Comparison of ENCODE assay signal across 20 cellular contexts in genomic region chr6:104606361-104606760, GRCh38.
DNase-seq lines count a peak whose midpoint lies in the region; ATAC-seq and TF ChIP-seq lines count a peak whose summit lies in the region.
"Had no signal": no experiment of that assay in that cellular context is flagged by ENCODE, and none has a peak within 500 bp of the region (broad histone marks: within the 10 kb centered on the region; RNA-seq: fewer than 3 reads in every experiment).

No MANE protein-coding gene starts in this region.

- peaks cover 28% of the 10 kb centered on the region for H3K4me1 Mint-ChIP-seq in endodermal cell
- H3K4me1 Mint-ChIP-seq in activated CD4-positive, alpha-beta T cell treated with anti-CD3 and anti-CD28 coated beads for 36 hours: peaks cover 27% of the 10 kb centered on the region

- in situ Hi-C loops in transverse colon (cut with MboI; ENCODE audit: low pct_ligation_motif_present in 1 of 4, low pct_unique_long_range_greater_than_20kb in 1 of 4, low sequenced_read_pairs in 3 of 4): no loop called here

- H3K27ac ChIP-seq in endodermal cell (ENCODE audit: low read depth, low read length) (no peak overlapping the region), transverse colon (no peak overlapping the region)
- H3K27ac ChIP-seq: ascending aorta, SJCRH30, uterus had no signal

- H3K36me3 ChIP-seq in endodermal cell (ENCODE audit: control insufficient read depth, insufficient read depth, low read length) (no peaks in the 10 kb centered on the region), transverse colon (no peaks in the 10 kb centered on the region)
- H3K36me3 ChIP-seq: ascending aorta, SJCRH30, uterus had no signal

- H3K4me1 ChIP-seq in endodermal cell (ENCODE audit: control insufficient read depth, insufficient read depth, low read length): peaks cover 15% of the 10 kb centered on the region
- peaks cover 0 to 13% (median 2%) of the 10 kb centered on the region in 4 donors for H3K4me1 ChIP-seq in transverse colon
- H3K4me1 ChIP-seq: ascending aorta, SJCRH30, uterus had no signal

- H3K4me3 ChIP-seq in endodermal cell (ENCODE audit: low read length) (no peak overlapping the region), transverse colon (no peak overlapping the region)
- H3K4me3 ChIP-seq: ascending aorta, SJCRH30, uterus had no signal

- no peak for ATAC-seq in HG02798 (IDR thresholded peaks at IDR 0.05; ENCODE audit: poor library complexity, unreplicated experiment)
- ATAC-seq in activated CD4-positive, alpha-beta T cell treated with anti-CD3 and anti-CD28 coated beads for 36 hours: no peak
- ATAC-seq: effector memory CD8-positive, alpha-beta T cell had no signal

- H3K27me3 ChIP-seq in endodermal cell (ENCODE audit: control insufficient read depth, insufficient read depth, low read length, poor library complexity, severe bottlenecking): no peaks in the 10 kb centered on the region
- no peaks in the 10 kb centered on the region for H3K27me3 ChIP-seq in transverse colon
- H3K27me3 ChIP-seq: ascending aorta, SJCRH30, uterus had no signal

- no peak for TF ChIP-seq POLR2A in transverse colon (IDR thresholded peaks at IDR 0.05)

- H3K27ac Mint-ChIP-seq in endodermal cell: no peak overlapping the region
- no peak overlapping the region for H3K27ac Mint-ChIP-seq in activated CD4-positive, alpha-beta T cell treated with anti-CD3 and anti-CD28 coated beads for 36 hours
- H3K27ac Mint-ChIP-seq: activated CD4-positive, alpha-beta memory T cell treated with anti-CD3 and anti-CD28 coated beads, Interleukin-2, amount 10 ng/mL, durations not matched to agents 7 days and 5 days; activated T-cell treated with anti-CD3 and anti-CD28 coated beads, Interleukin-2, amount 50 U/mL, for 24 hours; effector memory CD8-positive, alpha-beta T cell had no signal

- no peaks in the 10 kb centered on the region for H3K9me3 ChIP-seq in endodermal cell (ENCODE audit: control insufficient read depth, low read length)
- no peaks in the 10 kb centered on the region for H3K9me3 ChIP-seq in transverse colon
- H3K9me3 ChIP-seq: ascending aorta, SJCRH30, uterus had no signal

- 27 to 55% methylated on average over 1 of the region's 1 CpG for WGBS in endodermal cell (ENCODE audit: insufficient coverage in 1 of 2, insufficient read length in 1 of 2), 2 experiments
- 50 to 53% methylated on average over 1 of the region's 1 CpG for WGBS in transverse colon (ENCODE audit: low coverage in 1 of 2), 2 donors

- no peak overlapping the region for H3K9ac ChIP-seq in endodermal cell (ENCODE audit: extremely low read depth, low read length, poor library complexity, severe bottlenecking)

- CTCF ChIA-PET in activated CD4-positive, alpha-beta T cell treated with anti-CD3 and anti-CD28 coated beads for 36 hours (lab: Charles Lee): no interaction called here

- POLR2A ChIA-PET in activated CD4-positive, alpha-beta T cell treated with anti-CD3 and anti-CD28 coated beads for 36 hours (lab: Charles Lee): no interaction called here

- peak; percentile 24 for DNase-seq in NCI-H82 (lab: John Stamatoyannopoulos, UW)
- DNase-seq in NCI-H82 treated with DMSO at 0.1 percent for 48 hours (lab: John Stamatoyannopoulos, UW; ENCODE audit: unreplicated experiment): no peak
- peak; percentile 18 for DNase-seq in NCI-H345 treated with DMSO at 0.1 percent for 48 hours (lab: John Stamatoyannopoulos, UW; ENCODE audit: unreplicated experiment)
- DNase-seq in endodermal cell: peak; percentile 84
- peak; percentile 8 for DNase-seq in transverse colon
- DNase-seq in activated CD4-positive, alpha-beta T cell treated with anti-CD3 and anti-CD28 coated beads for 36 hours: no peak
- DNase-seq in T-helper 1 cell: no peak
- DNase-seq: activated CD4-positive, alpha-beta memory T cell treated with anti-CD3 and anti-CD28 coated beads, Interleukin-2, amount 10 ng/mL, durations not matched to agents 7 days and 5 days; activated naive CD4-positive, alpha-beta T cell treated with anti-CD3 and anti-CD28 coated beads, Interleukin-2, amount 50 U/mL, for 16 hours; activated T-cell treated with anti-CD3 and anti-CD28 coated beads, Interleukin-2, amount 50 U/mL, for 24 hours; DMS79; effector memory CD8-positive, alpha-beta T cell; KBM-7; NCI-H446; SJCRH30; stimulated activated CD4-positive, alpha-beta T cell treated with anti-CD3 and anti-CD28 coated beads, Interleukin-12 subunit alpha, Interleukin-12 subunit beta, amount 100 ng/mL, for 4 hours; uterus had no signal

- no peak for TF ChIP-seq EP300 in transverse colon (IDR thresholded peaks at IDR 0.05; ENCODE audit: low read depth)

- TF ChIP-seq CTCF in endodermal cell (conservative IDR thresholded peaks at IDR 0.05) (no peak), transverse colon (IDR thresholded peaks at IDR 0.05) (no peak)

- intact Hi-C loops in transverse colon (cut with DNase I; ENCODE audit: low total_unique reads): loop anchor here (5.0 kb wide), 1 partner anchor 1579 kb away; no protein-coding TSS in a partner anchor
- intact Hi-C loops in activated CD4-positive, alpha-beta T cell treated with anti-CD3 and anti-CD28 coated beads for 36 hours (cut with DNase I, micrococcal nuclease): loop anchor here in 1 of 2 experiments (5.0 kb wide), 1 partner anchor 181 kb away; no protein-coding TSS in a partner anchor

- H3K36me3 Mint-ChIP-seq in endodermal cell (ENCODE audit: low read depth): no peaks in the 10 kb centered on the region
- H3K36me3 Mint-ChIP-seq in activated CD4-positive, alpha-beta T cell treated with anti-CD3 and anti-CD28 coated beads for 36 hours (ENCODE audit: low read depth): no peaks in the 10 kb centered on the region
- H3K36me3 Mint-ChIP-seq: CD14-positive monocyte had no signal

- H3K9me3 Mint-ChIP-seq in endodermal cell: no peaks in the 10 kb centered on the region
- H3K9me3 Mint-ChIP-seq in activated CD4-positive, alpha-beta T cell treated with anti-CD3 and anti-CD28 coated beads for 36 hours (ENCODE audit: low read depth): no peaks in the 10 kb centered on the region
- H3K9me3 Mint-ChIP-seq: activated CD4-positive, alpha-beta memory T cell treated with anti-CD3 and anti-CD28 coated beads, Interleukin-2, amount 10 ng/mL, durations not matched to agents 7 days and 5 days; activated T-cell treated with anti-CD3 and anti-CD28 coated beads, Interleukin-2, amount 50 U/mL, for 24 hours; effector memory CD8-positive, alpha-beta T cell had no signal

- peaks cover 11% of the 10 kb centered on the region for H3K27me3 Mint-ChIP-seq in endodermal cell (ENCODE audit: insufficient read depth)
- H3K27me3 Mint-ChIP-seq in activated CD4-positive, alpha-beta T cell treated with anti-CD3 and anti-CD28 coated beads for 36 hours: peaks cover 2% of the 10 kb centered on the region
- H3K27me3 Mint-ChIP-seq: activated CD4-positive, alpha-beta memory T cell treated with anti-CD3 and anti-CD28 coated beads, Interleukin-2, amount 10 ng/mL, durations not matched to agents 7 days and 5 days had no signal

- H3K4me3 Mint-ChIP-seq in endodermal cell: no peak overlapping the region
- H3K4me3 Mint-ChIP-seq in activated CD4-positive, alpha-beta T cell treated with anti-CD3 and anti-CD28 coated beads for 36 hours: no peak overlapping the region
- H3K4me3 Mint-ChIP-seq: activated CD4-positive, alpha-beta memory T cell treated with anti-CD3 and anti-CD28 coated beads, Interleukin-2, amount 10 ng/mL, durations not matched to agents 7 days and 5 days; activated T-cell treated with anti-CD3 and anti-CD28 coated beads, Interleukin-2, amount 50 U/mL, for 24 hours; CD14-positive monocyte; effector memory CD8-positive, alpha-beta T cell had no signal

Comparison
In these comparisons a context has a peak if more than half of its experiments do, and no peak if none do; other contexts are left out.
1. DNase-seq: peak in NCI-H82 (single experiment), NCI-H345 treated with DMSO at 0.1 percent for 48 hours (single experiment), endodermal cell (single experiment) and transverse colon (single experiment); none in NCI-H82 treated with DMSO at 0.1 percent for 48 hours (single experiment), activated CD4-positive, alpha-beta T cell treated with anti-CD3 and anti-CD28 coated beads for 36 hours (single experiment) and T-helper 1 cell (0 of 5).